In genomic region chr3:142940000-142940399, GRCh38 we compare ENCODE assay signal across 19 cellular contexts. TPM values are rescaled to one million over a fixed set of nuclear protein-coding genes. Genes with fewer than 3 reads are reported as not detected.
"Had no signal": no experiment of that assay in that cellular context is flagged by ENCODE, and none has a peak within 500 bp of the region (broad histone marks: within the 10 kb centered on the region; RNA-seq: fewer than 3 reads in every experiment).

No MANE protein-coding gene starts in this region.

- DNase-seq: activated CD4-positive, alpha-beta T cell treated with anti-CD3 and anti-CD28 coated beads for 4 hours; activated CD8-positive, alpha-beta memory T cell treated with anti-CD3 and anti-CD28 coated beads, Interleukin-2, amount 50 U/mL, for 4 hours; activated CD8-positive, alpha-beta T cell treated with anti-CD3 and anti-CD28 coated beads for 36 hours; activated T-cell treated with anti-CD3 and anti-CD28 coated beads, Interleukin-2, amount 50 U/mL, for 72 hours; dorsolateral prefrontal cortex; immature natural killer cell; naive thymus-derived CD4-positive, alpha-beta T cell; posterior cingulate gyrus; right cardiac atrium had no signal

- H3K4me1 ChIP-seq: esophagus muscularis mucosa, tibial nerve, vagina had no signal

- H3K4me3 ChIP-seq: dorsolateral prefrontal cortex, esophagus muscularis mucosa, tibial nerve, vagina had no signal

- ATAC-seq: naive thymus-derived CD4-positive, alpha-beta T cell; right cardiac atrium; stimulated activated memory B cell treated with anti-CD40 and anti-IgM and Interleukin-4, amounts not matched to agents 10 μg/mL and 1 μg/mL and 100 μg/mL, for 72 hours had no signal

- H3K27ac ChIP-seq: dorsolateral prefrontal cortex, esophagus muscularis mucosa, neutrophil, tibial nerve, vagina had no signal

- H3K27me3 ChIP-seq: neutrophil, tibial nerve, vagina had no signal

- FAIRE-seq: astrocyte, endometrium had no signal

- H3K9me3 ChIP-seq: esophagus muscularis mucosa, neutrophil, tibial nerve, vagina had no signal

- H3K36me3 ChIP-seq: esophagus muscularis mucosa, neutrophil, tibial nerve, vagina had no signal

RNA-seq across cellular contexts. Expression of gene PAQR9, which starts 23.5 kb away (rescaled TPM):
- total RNA-seq: activated CD8-positive, alpha-beta T cell treated with anti-CD3 and anti-CD28 coated beads for 36 hours; activated T-cell treated with anti-CD3 and anti-CD28 coated beads, Interleukin-2, amount 50 U/mL, for 72 hours; esophagus muscularis mucosa; fibroblast of villous mesenchyme; lung microvascular endothelial cell; mononuclear cell; naive thymus-derived CD4-positive, alpha-beta T cell; tibial nerve; vagina had no signal
- polyA plus RNA-seq: immature natural killer cell; naive thymus-derived CD4-positive, alpha-beta T cell had no signal

RNA-seq across cellular contexts. Expression of gene PCOLCE2, which starts 51.1 kb away (rescaled TPM):
- total RNA-seq: activated T-cell treated with anti-CD3 and anti-CD28 coated beads, Interleukin-2, amount 50 U/mL, for 72 hours; lung microvascular endothelial cell; mononuclear cell; naive thymus-derived CD4-positive, alpha-beta T cell had no signal
- polyA plus RNA-seq: immature natural killer cell; naive thymus-derived CD4-positive, alpha-beta T cell had no signal
